9 cellular contexts compared by ENCODE assay signal in the genomic region with DNA sequence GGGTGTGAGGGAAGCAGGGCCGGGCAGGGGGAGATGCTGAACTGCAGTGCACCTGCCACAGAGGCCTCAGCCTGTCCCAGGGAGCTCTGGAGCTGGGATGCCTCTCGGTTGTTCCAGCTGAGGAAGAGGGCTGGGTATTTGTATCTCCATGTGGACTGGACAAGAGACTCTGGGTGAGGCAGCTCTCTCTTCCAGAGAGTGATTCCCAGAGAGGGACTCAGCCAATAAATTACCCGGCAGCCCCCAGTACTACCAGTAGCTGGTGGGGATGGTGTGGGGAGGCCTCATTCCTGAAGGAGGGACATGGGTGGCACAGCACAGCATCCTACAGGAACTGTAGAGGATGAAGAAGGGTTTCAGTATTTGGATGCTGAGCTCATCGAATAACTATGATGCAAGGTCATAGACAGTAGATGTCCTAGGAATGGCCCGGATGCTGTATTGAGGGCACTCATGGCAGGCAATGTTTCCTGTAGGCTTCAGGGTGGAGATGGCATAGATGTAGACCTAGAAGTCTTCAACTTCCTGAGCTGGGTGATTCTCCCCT. TPM values are rescaled to one million over a fixed set of nuclear protein-coding genes. Genes with fewer than 3 reads are reported as not detected.
DNase-seq lines count a peak whose midpoint lies in the region; ATAC-seq and TF ChIP-seq lines count a peak whose summit lies in the region.
"Had no signal": no experiment of that assay in that cellular context is flagged by ENCODE, and none has a peak within 500 bp of the region (broad histone marks: within the 10 kb centered on the region; RNA-seq: fewer than 3 reads in every experiment).

No MANE protein-coding gene starts in this region.

- 88 to 89% methylated on average over 5 of the region's 5 CpGs for WGBS in GM23248 (ENCODE audit: low coverage in 1 of 2, low lambda C conversion rate in 2 of 2, missing lambda C conversion rate in 2 of 2), 2 experiments

- H3K4me2 ChIP-seq in GM23248 (ENCODE audit: unreplicated experiment): no peak overlapping the region

- H3K9ac ChIP-seq in GM23248 (no peak overlapping the region), adipocyte (ENCODE audit: low read length) (no peak overlapping the region)

- 0 out of 2 replicates have a peak, but pooled peaks cover 7% of the 10 kb centered on the region for H3K4me1 ChIP-seq in GM23248 (ENCODE audit: insufficient read depth)
- H3K4me1 ChIP-seq in adipocyte (ENCODE audit: control insufficient read depth, insufficient read depth, low read length): peaks cover 15% of the 10 kb centered on the region
- H3K4me1 ChIP-seq in mononuclear cell (ENCODE audit: insufficient read depth, low read length): peaks cover 55% of the 10 kb centered on the region

- no peaks in the 10 kb centered on the region for H3K79me2 ChIP-seq in GM23248 (ENCODE audit: insufficient read depth)

- H4K20me1 ChIP-seq in GM23248 (ENCODE audit: insufficient read depth): no peaks in the 10 kb centered on the region

- H3F3A ChIP-seq in GM23248 (ENCODE audit: insufficient read depth): no peaks in the 10 kb centered on the region

- no peaks in the 10 kb centered on the region for H3K36me3 ChIP-seq in GM23248 (ENCODE audit: low read depth)
- no peaks in the 10 kb centered on the region for H3K36me3 ChIP-seq in adipocyte (ENCODE audit: control insufficient read depth, insufficient read depth, low read length, severe bottlenecking)

- no peaks in the 10 kb centered on the region for H3K9me2 ChIP-seq in GM23248 (ENCODE audit: insufficient read depth)

- H3K9me3 ChIP-seq in GM23248 (ENCODE audit: low read depth) (no peaks in the 10 kb centered on the region), adipocyte (ENCODE audit: control insufficient read depth, low read length) (peaks cover 5% of the 10 kb centered on the region), mononuclear cell (ENCODE audit: low read depth, low read length) (no peaks in the 10 kb centered on the region)

- H3K4me3 ChIP-seq in AG10803 (ENCODE audit: low read length): no peak overlapping the region
- no peak overlapping the region for H3K4me3 ChIP-seq in GM23248
- no peak overlapping the region for H3K4me3 ChIP-seq in adipocyte (ENCODE audit: low read length)
- peak overlapping the region; percentile 56 for H3K4me3 ChIP-seq in mononuclear cell (ENCODE audit: low read length)

- TF ChIP-seq CTCF in AG10803 (conservative IDR thresholded peaks at IDR 0.05; ENCODE audit: low read length): no peak

- ATAC-seq in GM18517 (IDR thresholded peaks at IDR 0.05; ENCODE audit: unreplicated experiment): no peak

- H3K27me3 ChIP-seq in GM23248 (replicated peaks; ENCODE audit: insufficient read depth) (no peaks in the 10 kb centered on the region), adipocyte (replicated peaks; ENCODE audit: control insufficient read depth, insufficient read depth, low read length) (peaks cover 4% of the 10 kb centered on the region), mononuclear cell (ENCODE audit: insufficient read depth, low read length) (no peaks in the 10 kb centered on the region)

- DNase-seq in AG10803 (ENCODE audit: low read depth) (peak; percentile 83), GM23248 (peak; percentile 57), adipocyte (ENCODE audit: low read depth) (peak; percentile 20), NCI-H2029 treated with DMSO at 0.1 percent for 48 hours (lab: John Stamatoyannopoulos, UW) (no peak), NCI-H1436 treated with DMSO at 0.1 percent for 48 hours (lab: John Stamatoyannopoulos, UW) (no peak), iPS-NIHi11 (ENCODE audit: low spot score) (no peak)
- DNase-seq: activated CD4-positive, alpha-beta T cell treated with anti-CD3 and anti-CD28 coated beads, Interleukin-2, amount 50 U/mL, for 4 hours had no signal

- no peak overlapping the region for H2AFZ ChIP-seq in GM23248

- no peak overlapping the region for H3K27ac ChIP-seq in GM23248

- in situ Hi-C loops in GM23248 (cut with MboI): loop anchor here (10.0 kb wide), 1 partner anchor 232 kb away; no protein-coding TSS in a partner anchor

RNA-seq across cellular contexts. Expression of gene FGD2, which starts 1.4 kb away (rescaled TPM):
- not detected in 2 replicates for total RNA-seq in GM23248 (2014; rRNA removed; shearing (Covaris generic))
- not detected in 2 replicates for polyA plus RNA-seq in GM23248 (2016; fragmentation: Nextera tagmentation; extraction: Ambion mirVana)
- total RNA-seq in mononuclear cell: 41.7 TPM

RNA-seq across cellular contexts. Expression of gene MTCH1, which starts 20.9 kb away (rescaled TPM):
- total RNA-seq in GM23248 (2014; rRNA removed; shearing (Covaris generic)): 418 and 473 TPM in 2 replicates
- 370 and 395 TPM in 2 replicates for polyA plus RNA-seq in GM23248 (2016; fragmentation: Nextera tagmentation; extraction: Ambion mirVana)
- 176 TPM for total RNA-seq in mononuclear cell

RNA-seq across cellular contexts. Expression of gene PI16, which starts 52.3 kb away (rescaled TPM):
- 181 and 227 TPM in 2 replicates for total RNA-seq in GM23248 (2014; rRNA removed; shearing (Covaris generic))
- 390 and 398 TPM in 2 replicates for polyA plus RNA-seq in GM23248 (2016; fragmentation: Nextera tagmentation; extraction: Ambion mirVana)
- 3.6 TPM for total RNA-seq in mononuclear cell

Comparison
In these comparisons a context has a peak if more than half of its experiments do, and no peak if none do; other contexts are left out.
1. DNase-seq: peak in AG10803 (single experiment), GM23248 (single experiment) and adipocyte (single experiment); none in NCI-H2029 treated with DMSO at 0.1 percent for 48 hours (single experiment), NCI-H1436 treated with DMSO at 0.1 percent for 48 hours (single experiment) and iPS-NIHi11 (single experiment).
2. RNA of gene FGD2, which starts 1.4 kb away (total RNA-seq): 41.7 TPM in mononuclear cell (single experiment); not detected in GM23248; every median in the first group is over 10 times any median in the second.
3. RNA of gene PI16, which starts 52.3 kb away (total RNA-seq): 181 to 227 TPM in GM23248; 3.6 TPM in mononuclear cell (single experiment); every median in the first group is over 10 times any median in the second.